In genomic region chr16:25013751-25014499, GRCh38 we compare ENCODE assay signal across 8 cellular contexts. TPM values are rescaled to one million over a fixed set of nuclear protein-coding genes. Genes with fewer than 3 reads are reported as not detected.
DNase-seq lines count a peak whose midpoint lies in the region; ATAC-seq, FAIRE-seq and TF ChIP-seq lines count a peak whose summit lies in the region.

No MANE protein-coding gene starts in this region.

- no peak for TF ChIP-seq CTCF in Calu3 (IDR thresholded peaks at IDR 0.05; ENCODE audit: unreplicated experiment)
- no peak for TF ChIP-seq CTCF in GM20000 (IDR thresholded peaks at IDR 0.05; ENCODE audit: extremely low read depth, missing control alignments)
- no peak for TF ChIP-seq CTCF in astrocyte (IDR thresholded peaks at IDR 0.05; ENCODE audit: insufficient read depth, low read depth, low read length)

- peak overlapping the region; percentile 76 for H2AFZ ChIP-seq in astrocyte (ENCODE audit: low read depth, low read length)

- H3K9me3 Mint-ChIP-seq in Calu3 (ENCODE audit: low read depth, unreplicated experiment) (no peaks in the 10 kb centered on the region), astrocyte (ENCODE audit: unreplicated experiment) (no peaks in the 10 kb centered on the region), memory B cell (no peaks in the 10 kb centered on the region)

- no peak for FAIRE-seq in astrocyte (lab: Jason Lieb, UNC)

- ATAC-seq in HG03565 (IDR thresholded peaks at IDR 0.05; ENCODE audit: unreplicated experiment) = peak; percentile 54
- ATAC-seq in memory B cell (ENCODE audit: low read depth) = peak; percentile 23
- no peak for ATAC-seq in aorta (ENCODE audit: low FRiP score)

- H3K27me3 ChIP-seq in astrocyte (ENCODE audit: insufficient read depth, low read length) (no peaks in the 10 kb centered on the region), aorta (ENCODE audit: control insufficient read depth in 1 of 2, insufficient read depth in 2 of 2, low read length in 1 of 2) (no peaks in the 10 kb centered on the region)

- WGBS in aorta, 2 donors = 10 to 11% methylated on average over 14 of the region's 14 CpGs

- H3K4me3 Mint-ChIP-seq in Calu3 (ENCODE audit: low read depth, unreplicated experiment) = peak overlapping the region; percentile 92
- peak overlapping the region; percentile 93 for H3K4me3 Mint-ChIP-seq in astrocyte (ENCODE audit: unreplicated experiment)
- peak overlapping the region; percentile 94 for H3K4me3 Mint-ChIP-seq in memory B cell

- peaks cover 58% of the 10 kb centered on the region for H4K20me1 ChIP-seq in astrocyte (ENCODE audit: insufficient read depth, low read length)

- H3K27ac Mint-ChIP-seq in Calu3 (ENCODE audit: unreplicated experiment) = peak overlapping the region; percentile 87
- H3K27ac Mint-ChIP-seq in astrocyte (ENCODE audit: unreplicated experiment) = peak overlapping the region; percentile 85
- H3K27ac Mint-ChIP-seq in memory B cell = peak overlapping the region; percentile 94

- H3K36me3 Mint-ChIP-seq in Calu3 (ENCODE audit: insufficient read depth, unreplicated experiment) = peaks cover 24% of the 10 kb centered on the region
- peaks cover 8% of the 10 kb centered on the region for H3K36me3 Mint-ChIP-seq in astrocyte (ENCODE audit: low read depth, unreplicated experiment)
- peaks cover 22% of the 10 kb centered on the region for H3K36me3 Mint-ChIP-seq in memory B cell

- DNase-seq in Calu3 = no peak
- DNase-seq in GM20000 (ENCODE audit: low spot score) = peak; percentile 72
- no peak for DNase-seq in astrocyte (ENCODE audit: low read depth)
- DNase-seq in memory B cell (ENCODE audit: low spot score in 2 of 2) = no peak
- no peak for DNase-seq in aorta
- DNase-seq in NCI-H1105 treated with DMSO at 0.1 percent for 48 hours (lab: John Stamatoyannopoulos, UW) = no peak
- no peak for DNase-seq in NCI-H1417 treated with DMSO at 0.1 percent for 48 hours (lab: John Stamatoyannopoulos, UW)

- intact Hi-C loops in Calu3 (cut with micrococcal nuclease; ENCODE audit: unreplicated experiment) = loop anchor here (2.0 kb wide), 1 partner anchor 19 kb away; no protein-coding TSS in a partner anchor
- intact Hi-C loops in aorta (cut with DNase I) = loop anchor here in 1 of 2 donors (5.0 kb wide), 1 partner anchor 37 kb away; no protein-coding TSS in a partner anchor

- H3K9ac ChIP-seq in astrocyte (ENCODE audit: low read length) = peak overlapping the region; percentile 98

- TSS peak; percentile 54 for BruUV-seq in Calu3 (replicated peaks; lab: Mats Ljungman, UMichigan)

- H3K4me2 ChIP-seq in astrocyte (ENCODE audit: low read length) = peak overlapping the region; percentile 93

- H3K4me3 ChIP-seq in astrocyte (ENCODE audit: insufficient read depth, low read depth, low read length) = peak overlapping the region; percentile 82
- peak overlapping the region; percentile 97 to 99 for H3K4me3 ChIP-seq in aorta (ENCODE audit: low read length in 2 of 2)

- H3K9me3 ChIP-seq in astrocyte (ENCODE audit: insufficient read depth, low read depth, low read length) = no peaks in the 10 kb centered on the region
- H3K9me3 ChIP-seq in aorta (ENCODE audit: control insufficient read depth, low read length) = no peaks in the 10 kb centered on the region

- peaks cover 65% of the 10 kb centered on the region for H3K79me2 ChIP-seq in astrocyte (ENCODE audit: insufficient read depth, low read length)

- CTCF ChIA-PET in Calu3 (lab: Charles Lee) = interaction anchor here (1.8 to 2.1 kb wide), 2 partner anchors 20 to 25 kb away, joined by 5 to 6 read pairs; no protein-coding TSS in a partner anchor

- peaks cover 2% of the 10 kb centered on the region for H3K36me3 ChIP-seq in astrocyte (ENCODE audit: insufficient read depth, low read length)
- no peaks in the 10 kb centered on the region for H3K36me3 ChIP-seq in aorta (ENCODE audit: control insufficient read depth in 1 of 2, insufficient read depth in 2 of 2, low read length in 1 of 2)

- H3K27ac ChIP-seq in astrocyte (ENCODE audit: low read depth, low read length) = peak overlapping the region; percentile 83
- H3K27ac ChIP-seq in aorta (ENCODE audit: low read depth in 1 of 2, low read length in 2 of 2) = no peak overlapping the region

- no peaks in the 10 kb centered on the region for H3K27me3 Mint-ChIP-seq in Calu3 (ENCODE audit: unreplicated experiment)
- no peaks in the 10 kb centered on the region for H3K27me3 Mint-ChIP-seq in astrocyte (ENCODE audit: low read depth, unreplicated experiment)
- H3K27me3 Mint-ChIP-seq in memory B cell = no peaks in the 10 kb centered on the region

- H3K4me1 ChIP-seq in astrocyte (ENCODE audit: insufficient read depth, low read length) = peaks cover 31% of the 10 kb centered on the region
- peaks cover 0 to 12% of the 10 kb centered on the region in 2 donors for H3K4me1 ChIP-seq in aorta (ENCODE audit: control insufficient read depth in 1 of 2, insufficient read depth in 2 of 2, low read length in 2 of 2)

- H3K4me1 Mint-ChIP-seq in Calu3 (ENCODE audit: low read depth, unreplicated experiment) = peaks cover 25% of the 10 kb centered on the region
- peaks cover 22% of the 10 kb centered on the region for H3K4me1 Mint-ChIP-seq in astrocyte (ENCODE audit: low read depth, unreplicated experiment)
- H3K4me1 Mint-ChIP-seq in memory B cell = peaks cover 53% of the 10 kb centered on the region

RNA-seq across cellular contexts. Expression of gene ARHGAP17, which starts 1.2 kb away (rescaled TPM):
- total RNA-seq in Calu3 (2022) (67.2 and 85.6 TPM in 2 replicates), astrocyte (71.2 and 75.2 TPM in 2 replicates), aorta (100 to 1,000 TPM in 1 of 2 donors, 10 to 100 TPM in 1; 95.8 to 122 TPM)
- polyA plus RNA-seq in aorta = 10 to 100 TPM; 12.9 to 56.7 TPM
